Comparison of ENCODE assay signal across 34 cellular contexts in genomic region chr4:140816806-140817205, GRCh38.
"Had no signal": no experiment of that assay in that cellular context is flagged by ENCODE, and none has a peak within 500 bp of the region (broad histone marks: within the 10 kb centered on the region; RNA-seq: fewer than 3 reads in every experiment).

No MANE protein-coding gene starts in this region.

- H3K27me3 Mint-ChIP-seq: naive B cell; stimulated activated memory B cell treated with anti-CD40 and anti-IgM and Interleukin-4, amounts not matched to agents 10 μg/mL and 1 μg/mL and 100 μg/mL, for 72 hours had no signal

- H3K4me1 Mint-ChIP-seq: activated CD4-positive, alpha-beta T cell treated with anti-CD3 and anti-CD28 coated beads, Interleukin-2, amount 10 ng/mL, durations not matched to agents 24 days and 14 days; activated naive CD4-positive, alpha-beta T cell treated with anti-CD3 and anti-CD28 coated beads, Interleukin-2, amount 50 U/mL, for 24 hours; activated T-helper 17 cell treated with anti-CD3 and anti-CD28 coated beads, Interleukin-2, amount 50 U/mL, for 72 hours; central memory CD8-positive, alpha-beta T cell; nephron progenitor cell had no signal

- H3K4me1 ChIP-seq: breast epithelium, esophagus squamous epithelium, heart right ventricle, right lobe of liver, stomach, thyroid gland, upper lobe of right lung had no signal

- H3K27ac ChIP-seq: breast epithelium, epithelial cell of prostate, esophagus squamous epithelium, heart right ventricle, neutrophil, ovary, right lobe of liver, skin epidermis, stomach, thyroid gland, upper lobe of right lung, WERI-Rb-1 had no signal

- DNase-seq: activated CD4-positive, alpha-beta memory T cell treated with anti-CD3 and anti-CD28 coated beads for 36 hours; activated CD4-positive, alpha-beta T cell treated with anti-CD3 and anti-CD28 coated beads, Interleukin-2, amount 10 ng/mL, durations not matched to agents 24 days and 14 days; activated CD4-positive, CD25-positive, alpha-beta regulatory T cell treated with anti-CD3 and anti-CD28 coated beads, Interleukin-2, amount 50 U/mL, for 72 hours; activated CD8-positive, alpha-beta memory T cell treated with anti-CD3 and anti-CD28 coated beads, Interleukin-2, amount 50 U/mL, for 48 hours; activated gamma-delta T cell treated with Interleukin-2 at 50 U/mL for 16 hours; activated T-cell treated with anti-CD3 and anti-CD28 coated beads, Interleukin-2, amount 50 U/mL, for 24 hours; dermis blood vessel endothelial cell; effector CD4-positive, alpha-beta T cell; esophagus squamous epithelium; foreskin melanocyte; heart right ventricle; left cardiac atrium; mammary epithelial cell; naive B cell; nephron progenitor cell; ovary; right lobe of liver; stimulated activated CD4-positive, alpha-beta T cell treated with anti-CD3 and anti-CD28 coated beads, Interleukin-4, amount 100 ng/mL, for 24 hours; stomach; T-helper 9 cell; thyroid gland; upper lobe of right lung; WERI-Rb-1 had no signal

- ATAC-seq: activated T-helper 17 cell treated with anti-CD3 and anti-CD28 coated beads, Interleukin-2, amount 50 U/mL, for 72 hours; heart right ventricle; left cardiac atrium; right lobe of liver; stimulated activated memory B cell treated with anti-CD40 and anti-IgM and Interleukin-4, amounts not matched to agents 10 μg/mL and 1 μg/mL and 100 μg/mL, for 72 hours; upper lobe of right lung had no signal

- H3K36me3 Mint-ChIP-seq: activated CD4-positive, alpha-beta memory T cell treated with anti-CD3 and anti-CD28 coated beads for 36 hours; activated naive CD4-positive, alpha-beta T cell treated with anti-CD3 and anti-CD28 coated beads, Interleukin-2, amount 50 U/mL, for 24 hours; mesothelial cell of epicardium; naive B cell had no signal

- H3K36me3 ChIP-seq: breast epithelium, esophagus squamous epithelium, heart right ventricle, neutrophil, ovary, right lobe of liver, stomach, thyroid gland, upper lobe of right lung, WERI-Rb-1 had no signal

- H3K27ac Mint-ChIP-seq: activated CD4-positive, alpha-beta memory T cell treated with anti-CD3 and anti-CD28 coated beads for 36 hours; activated CD4-positive, alpha-beta T cell treated with anti-CD3 and anti-CD28 coated beads, Interleukin-2, amount 10 ng/mL, durations not matched to agents 24 days and 14 days; activated naive CD4-positive, alpha-beta T cell treated with anti-CD3 and anti-CD28 coated beads, Interleukin-2, amount 50 U/mL, for 24 hours; activated T-cell treated with anti-CD3 and anti-CD28 coated beads, Interleukin-2, amount 50 U/mL, for 24 hours; activated T-helper 17 cell treated with anti-CD3 and anti-CD28 coated beads, Interleukin-2, amount 50 U/mL, for 72 hours; mesothelial cell of epicardium; nephron progenitor cell; progenitor cell of endocrine pancreas; T-helper 1 cell treated with Interleukin-12 subunit alpha and Interleukin-12 subunit beta and Interleukin-4 antibody, amounts not matched to agents 30 μg/mL and 1 μg/mL, for 36 hours had no signal

- H3K4me3 ChIP-seq: breast epithelium, esophagus squamous epithelium, heart right ventricle, ovary, right lobe of liver, skin epidermis, stomach, thyroid gland, upper lobe of right lung had no signal

- H3K4me3 Mint-ChIP-seq: activated CD4-positive, alpha-beta memory T cell treated with anti-CD3 and anti-CD28 coated beads for 36 hours; activated CD4-positive, alpha-beta T cell treated with anti-CD3 and anti-CD28 coated beads, Interleukin-2, amount 10 ng/mL, durations not matched to agents 24 days and 14 days; activated naive CD4-positive, alpha-beta T cell treated with anti-CD3 and anti-CD28 coated beads, Interleukin-2, amount 50 U/mL, for 24 hours; activated T-cell treated with anti-CD3 and anti-CD28 coated beads, Interleukin-2, amount 50 U/mL, for 24 hours; activated T-helper 17 cell treated with anti-CD3 and anti-CD28 coated beads, Interleukin-2, amount 50 U/mL, for 72 hours; central memory CD8-positive, alpha-beta T cell; mesothelial cell of epicardium; nephron progenitor cell; stimulated activated memory B cell treated with anti-CD40 and anti-IgM and Interleukin-4, amounts not matched to agents 10 μg/mL and 1 μg/mL and 100 μg/mL, for 72 hours; T-helper 1 cell treated with Interleukin-12 subunit alpha and Interleukin-12 subunit beta and Interleukin-4 antibody, amounts not matched to agents 30 μg/mL and 1 μg/mL, for 36 hours had no signal

- H3K9me3 Mint-ChIP-seq: activated CD4-positive, alpha-beta memory T cell treated with anti-CD3 and anti-CD28 coated beads for 36 hours; activated CD4-positive, alpha-beta T cell treated with anti-CD3 and anti-CD28 coated beads, Interleukin-2, amount 10 ng/mL, durations not matched to agents 24 days and 14 days; activated naive CD4-positive, alpha-beta T cell treated with anti-CD3 and anti-CD28 coated beads, Interleukin-2, amount 50 U/mL, for 24 hours; activated T-cell treated with anti-CD3 and anti-CD28 coated beads, Interleukin-2, amount 50 U/mL, for 24 hours; activated T-helper 17 cell treated with anti-CD3 and anti-CD28 coated beads, Interleukin-2, amount 50 U/mL, for 72 hours; mesothelial cell of epicardium; T-helper 1 cell treated with Interleukin-12 subunit alpha and Interleukin-12 subunit beta and Interleukin-4 antibody, amounts not matched to agents 30 μg/mL and 1 μg/mL, for 36 hours had no signal

- H3K9me3 ChIP-seq: breast epithelium, esophagus squamous epithelium, neutrophil, ovary, right lobe of liver, stomach, thyroid gland, upper lobe of right lung had no signal

- H3K27me3 ChIP-seq: breast epithelium, esophagus squamous epithelium, heart right ventricle, neutrophil, ovary, right lobe of liver, stomach, thyroid gland, upper lobe of right lung had no signal
